Comparison of ENCODE assay signal across 1 cellular context in the genomic region with DNA sequence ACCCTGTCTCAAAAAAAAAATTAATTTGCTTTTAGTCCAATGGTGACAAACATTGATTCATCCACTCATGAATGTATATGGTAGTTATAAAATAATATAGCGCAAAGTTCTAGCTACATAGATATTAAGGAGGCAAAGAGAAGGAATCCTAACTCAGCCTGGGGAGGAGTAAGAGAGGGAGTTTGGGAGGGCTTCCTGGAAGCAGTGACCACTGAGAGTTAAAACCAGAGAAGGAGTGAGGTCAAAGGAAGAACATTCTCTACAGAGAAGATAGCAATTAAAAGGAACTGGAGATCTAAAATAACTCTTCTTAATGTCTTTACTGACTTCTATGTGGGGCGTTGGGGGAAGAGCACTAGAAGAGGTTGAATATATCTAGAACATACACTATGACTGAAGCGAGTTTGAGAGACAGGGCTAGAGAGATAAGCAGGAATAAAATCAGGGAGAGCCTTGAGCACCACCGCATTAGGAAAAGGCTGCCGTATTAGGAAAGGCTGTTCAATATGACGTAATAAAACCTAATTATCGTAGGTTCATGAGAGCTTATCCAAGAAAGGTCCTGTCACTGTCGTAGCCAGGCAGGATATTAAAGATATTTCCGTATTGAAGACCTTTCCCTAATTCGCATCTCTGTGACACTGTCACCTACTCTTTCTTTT.
TF ChIP-seq lines count a peak whose summit lies in the region.

No MANE protein-coding gene starts in this region.

TF ChIP-seq in K562, 482 proteins besides CTCF, POLR2A, EP300 and RAD21 (continued from another document):
- TF ChIP-seq, protein P1, sequence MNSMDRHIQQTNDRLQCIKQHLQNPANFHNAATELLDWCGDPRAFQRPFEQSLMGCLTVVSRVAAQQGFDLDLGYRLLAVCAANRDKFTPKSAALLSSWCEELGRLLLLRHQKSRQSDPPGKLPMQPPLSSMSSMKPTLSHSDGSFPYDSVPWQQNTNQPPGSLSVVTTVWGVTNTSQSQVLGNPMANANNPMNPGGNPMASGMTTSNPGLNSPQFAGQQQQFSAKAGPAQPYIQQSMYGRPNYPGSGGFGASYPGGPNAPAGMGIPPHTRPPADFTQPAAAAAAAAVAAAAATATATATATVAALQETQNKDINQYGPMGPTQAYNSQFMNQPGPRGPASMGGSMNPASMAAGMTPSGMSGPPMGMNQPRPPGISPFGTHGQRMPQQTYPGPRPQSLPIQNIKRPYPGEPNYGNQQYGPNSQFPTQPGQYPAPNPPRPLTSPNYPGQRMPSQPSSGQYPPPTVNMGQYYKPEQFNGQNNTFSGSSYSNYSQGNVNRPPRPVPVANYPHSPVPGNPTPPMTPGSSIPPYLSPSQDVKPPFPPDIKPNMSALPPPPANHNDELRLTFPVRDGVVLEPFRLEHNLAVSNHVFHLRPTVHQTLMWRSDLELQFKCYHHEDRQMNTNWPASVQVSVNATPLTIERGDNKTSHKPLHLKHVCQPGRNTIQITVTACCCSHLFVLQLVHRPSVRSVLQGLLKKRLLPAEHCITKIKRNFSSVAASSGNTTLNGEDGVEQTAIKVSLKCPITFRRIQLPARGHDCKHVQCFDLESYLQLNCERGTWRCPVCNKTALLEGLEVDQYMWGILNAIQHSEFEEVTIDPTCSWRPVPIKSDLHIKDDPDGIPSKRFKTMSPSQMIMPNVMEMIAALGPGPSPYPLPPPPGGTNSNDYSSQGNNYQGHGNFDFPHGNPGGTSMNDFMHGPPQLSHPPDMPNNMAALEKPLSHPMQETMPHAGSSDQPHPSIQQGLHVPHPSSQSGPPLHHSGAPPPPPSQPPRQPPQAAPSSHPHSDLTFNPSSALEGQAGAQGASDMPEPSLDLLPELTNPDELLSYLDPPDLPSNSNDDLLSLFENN (IDR thresholded peaks at IDR 0.05; ENCODE audit: low read depth in 2 of 2, low read length in 2 of 2), result no peak
- TF ChIP-seq IRF2 (CRISPR knock-in tag; IDR thresholded peaks at IDR 0.05) (no peak), ZC3H11A (IDR thresholded peaks at IDR 0.05; ENCODE audit: low read depth, low read length) (no peak), SUPT5H (IDR thresholded peaks at IDR 0.05) (no peak), ZSCAN29 (IDR thresholded peaks at IDR 0.05) (no peak), TAF7 (tag; IDR thresholded peaks at IDR 0.05) (no peak), RBBP5 (IDR thresholded peaks at IDR 0.05; ENCODE audit: borderline replicate concordance, insufficient read depth, low read length, poor library complexity, severe bottlenecking) (peak; percentile 13), NFE2L1 (tag; IDR thresholded peaks at IDR 0.05; ENCODE audit: borderline replicate concordance, low read depth) (no peak), MYC (IDR thresholded peaks at IDR 0.05; ENCODE audit: low read depth, low read length) (no peak), MYC (CRISPR knock-in tag; IDR thresholded peaks at IDR 0.05; ENCODE audit: borderline replicate concordance, low read depth) (no peak), TRIM28 (IDR thresholded peaks at IDR 0.05) (no peak)
